ENCODE assay signal across 12 cellular contexts in the genomic region with DNA sequence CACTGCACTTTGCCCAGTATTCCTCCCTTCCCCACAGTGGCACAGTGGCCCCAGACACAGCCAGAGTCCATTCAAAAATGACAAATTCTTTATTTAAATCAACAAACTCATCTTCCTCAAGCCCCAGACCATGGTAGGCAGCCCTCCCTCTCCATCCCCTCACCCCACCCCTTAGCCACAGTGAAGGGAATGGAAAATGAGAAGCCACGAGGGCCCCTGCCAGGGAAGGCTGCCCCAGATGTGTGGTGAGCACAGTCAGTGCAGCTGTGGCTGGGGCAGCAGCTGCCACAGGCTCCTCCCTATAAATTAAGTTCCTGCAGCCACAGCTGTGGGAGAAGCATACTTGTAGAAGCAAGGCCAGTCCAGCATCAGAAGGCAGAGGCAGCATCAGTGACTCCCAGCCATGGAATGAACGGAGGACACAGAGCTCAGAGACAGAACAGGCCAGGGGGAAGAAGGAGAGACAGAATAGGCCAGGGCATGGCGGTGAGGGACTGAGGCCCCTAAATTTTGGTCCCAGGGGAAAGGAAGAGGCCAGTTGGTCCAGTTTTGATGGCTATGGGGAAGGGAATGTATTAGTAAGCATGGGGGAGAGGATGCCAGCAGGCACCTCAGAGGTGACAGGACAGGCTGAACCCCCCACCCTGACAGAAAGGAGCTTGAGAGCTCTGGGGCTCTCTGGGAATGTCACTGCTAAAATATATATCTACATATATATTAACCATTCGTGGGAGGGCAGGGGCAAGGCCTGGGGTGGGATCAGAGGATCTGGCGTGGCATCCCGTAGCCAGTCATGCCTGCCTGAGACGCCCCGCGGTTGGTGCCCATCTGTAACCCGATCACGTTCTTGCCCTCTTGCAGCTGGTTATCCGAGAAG. TPM values are rescaled to one million over a fixed set of nuclear protein-coding genes. Genes with fewer than 3 reads are reported as not detected.
DNase-seq lines count a peak whose midpoint lies in the region; ATAC-seq, FAIRE-seq and TF ChIP-seq lines count a peak whose summit lies in the region.
"Had no signal": no experiment of that assay in that cellular context is flagged by ENCODE, and none has a peak within 500 bp of the region (broad histone marks: within the 10 kb centered on the region; RNA-seq: fewer than 3 reads in every experiment).

No MANE protein-coding gene starts in this region.

- H3K4me2 ChIP-seq in endothelial cell of umbilical vein (ENCODE audit: insufficient read depth, low read length), result no peak overlapping the region

- peak; percentile 15 for DNase-seq in ELR (ENCODE audit: low read depth)
- DNase-seq in RWPE1 (ENCODE audit: low spot score), result no peak
- DNase-seq in endothelial cell of umbilical vein (ENCODE audit: low read depth, low spot score), result no peak
- DNase-seq in small intestine, result peak; percentile 65
- DNase-seq in NCI-H446 (lab: John Stamatoyannopoulos, UW), result no peak
- DNase-seq: NCI-H1436; SK-N-SH; stimulated activated CD4-positive, alpha-beta T cell treated with anti-CD3 and anti-CD28 coated beads, Interleukin-4, amount 100 ng/mL, for 24 hours had no signal

- H3K27ac ChIP-seq in RWPE1 (peak overlapping the region; percentile 89), endothelial cell of umbilical vein (ENCODE audit: insufficient read depth, low read depth, low read length) (no peak overlapping the region), small intestine (ENCODE audit: low read depth in 1 of 2, low read length in 1 of 2) (peak overlapping the region in 1 of 2 donors; percentile 38)

- no peaks in the 10 kb centered on the region for H3K9me3 ChIP-seq in endothelial cell of umbilical vein (replicated peaks; ENCODE audit: control insufficient read depth, insufficient read depth, low read length)
- no peaks in the 10 kb centered on the region for H3K9me3 ChIP-seq in small intestine (ENCODE audit: control insufficient read depth, low read depth)
- H3K9me3 ChIP-seq: SK-N-SH had no signal

- H2AFZ ChIP-seq in endothelial cell of umbilical vein (ENCODE audit: low read depth, low read length), result no peak overlapping the region

- POLR2A ChIA-PET in RWPE1 (lab: Yijun Ruan, JAX; ENCODE audit: low non-redundant PET), result interaction anchor here (0.6 kb wide), 1 partner anchor 43 kb away, joined by 3 read pairs; no protein-coding TSS in a partner anchor
- POLR2A ChIA-PET in endothelial cell of umbilical vein (lab: Charles Lee), result no interaction called here

- FAIRE-seq in endothelial cell of umbilical vein (lab: Jason Lieb, UNC), result no peak
- FAIRE-seq in small intestine (lab: Jason Lieb, UNC), result no peak

- H3K4me3 ChIP-seq in endothelial cell of umbilical vein (replicated peaks in 1 of 3; ENCODE audit: insufficient read depth in 1 of 3, low read depth in 1 of 3, low read length in 3 of 3), result no peak overlapping the region
- H3K4me3 ChIP-seq in small intestine (ENCODE audit: low read depth in 1 of 2, low read length in 2 of 2), result no peak overlapping the region
- H3K4me3 ChIP-seq: lung had no signal

- peaks cover 37% of the 10 kb centered on the region for H3K4me1 ChIP-seq in endothelial cell of umbilical vein (ENCODE audit: control insufficient read depth, extremely low read depth, insufficient read depth, low read length)
- peaks cover 15 to 17% of the 10 kb centered on the region in 2 donors for H3K4me1 ChIP-seq in small intestine (ENCODE audit: control insufficient read depth in 2 of 2, insufficient read depth in 1 of 2, low read depth in 1 of 2, low read length in 1 of 2)

- TSS peak; percentile 7 for BruUV-seq in endothelial cell of umbilical vein (replicated peaks; lab: Mats Ljungman, UMichigan)

- no peak overlapping the region for H3K9ac ChIP-seq in endothelial cell of umbilical vein (replicated peaks; ENCODE audit: extremely low read depth, insufficient read depth, low read length)
- H3K9ac ChIP-seq: SK-N-SH had no signal

- TF ChIP-seq POLR2A in endothelial cell of umbilical vein (IDR thresholded peaks at IDR 0.05; ENCODE audit: low read depth, low read length), result no peak

- peaks cover 13 to 27% of the 10 kb centered on the region in 2 experiments for H3K36me3 ChIP-seq in endothelial cell of umbilical vein (ENCODE audit: control insufficient read depth in 2 of 2, extremely low read depth in 1 of 2, insufficient read depth in 2 of 2, low read length in 2 of 2)
- H3K36me3 ChIP-seq in small intestine (ENCODE audit: control insufficient read depth in 2 of 2, insufficient read depth in 2 of 2, low read length in 2 of 2), result peaks cover 0 to 10% of the 10 kb centered on the region in 2 donors

- intact Hi-C loops in endothelial cell of umbilical vein (cut with micrococcal nuclease), result no loop called here

- no peaks in the 10 kb centered on the region for H4K20me1 ChIP-seq in endothelial cell of umbilical vein (replicated peaks; ENCODE audit: control insufficient read depth, extremely low read depth, insufficient read depth, low read length)

- TF ChIP-seq CTCF in RWPE1 (conservative IDR thresholded peaks at IDR 0.05; ENCODE audit: low read depth), result no peak
- no peak for TF ChIP-seq CTCF in endothelial cell of umbilical vein (IDR thresholded peaks at IDR 0.05; ENCODE audit: extremely low read depth in 1 of 2, insufficient read depth in 1 of 2, low read depth in 1 of 2, low read length in 2 of 2)

- 77 to 84% (median 79%) methylated on average over 12 of the region's 12 CpGs for WGBS in small intestine, 3 donors

- ATAC-seq in GM21576 (IDR thresholded peaks at IDR 0.05; ENCODE audit: unreplicated experiment) (no peak), GM18868 (IDR thresholded peaks at IDR 0.05; ENCODE audit: unreplicated experiment) (no peak), HG02981 (IDR thresholded peaks at IDR 0.05; ENCODE audit: unreplicated experiment) (no peak)

- no peaks in the 10 kb centered on the region for H3K27me3 ChIP-seq in endothelial cell of umbilical vein (ENCODE audit: control insufficient read depth in 2 of 2, insufficient read depth in 2 of 2, low read length in 2 of 2)
- no peaks in the 10 kb centered on the region for H3K27me3 ChIP-seq in small intestine (ENCODE audit: control insufficient read depth in 2 of 2, insufficient read depth in 2 of 2, low read length in 2 of 2)

- CTCF ChIA-PET in RWPE1 (lab: Yijun Ruan, JAX), result interaction anchor here (0.6 kb wide), 1 partner anchor 140 kb away, joined by 3 read pairs; no protein-coding TSS in a partner anchor
- CTCF ChIA-PET in endothelial cell of umbilical vein (lab: Charles Lee), result interaction anchor here (0.8 kb wide), 1 partner anchor 89 kb away, joined by 3 read pairs; no protein-coding TSS in a partner anchor

- peaks cover 43% of the 10 kb centered on the region for H3K79me2 ChIP-seq in endothelial cell of umbilical vein (ENCODE audit: control insufficient read depth, insufficient read depth, low read length)

- H3K9me1 ChIP-seq in endothelial cell of umbilical vein (replicated peaks; ENCODE audit: control insufficient read depth, extremely low read depth, insufficient read depth, low read length), result no peaks in the 10 kb centered on the region

- dilution Hi-C loops in endothelial cell of umbilical vein (cut with MboI; ENCODE audit: extremely low pct_ligation_motif_present, low sequenced_read_pairs), result no loop called here

RNA-seq across cellular contexts. Expression of gene TAGLN2, which starts 7.0 kb away (rescaled TPM):
- 646 and 750 TPM in 2 replicates for total RNA-seq in endothelial cell of umbilical vein
- polyA plus RNA-seq in endothelial cell of umbilical vein, result 1,279 and 1,305 TPM in 2 replicates
- polyA plus RNA-seq in endothelial cell of umbilical vein (2011; cell fraction: cytosol; rRNA removed), result 932 and 979 TPM in 2 replicates
- 499 and 553 TPM in 2 replicates for polyA plus RNA-seq in endothelial cell of umbilical vein (2011; cell fraction: nucleus; rRNA removed)
- polyA plus RNA-seq in endothelial cell of umbilical vein (2012), result 872 and 924 TPM in 2 replicates
- 382 and 436 TPM in 2 replicates for polyA minus RNA-seq in endothelial cell of umbilical vein
- polyA minus RNA-seq in endothelial cell of umbilical vein (2011; cell fraction: cytosol; rRNA and poly(A)+ RNA removed), result 143 TPM
- polyA minus RNA-seq in endothelial cell of umbilical vein (2011; cell fraction: nucleus; rRNA and poly(A)+ RNA removed), result 115 and 117 TPM in 2 replicates
- polyA plus RNA-seq in small intestine, result 100 to 1,000 TPM; 384 to 472 (median 416) TPM

RNA-seq across cellular contexts. Expression of gene CFAP45, which starts 18.3 kb away (rescaled TPM):
- total RNA-seq in endothelial cell of umbilical vein, result 2.1 and 2.5 TPM in 2 replicates
- polyA plus RNA-seq in endothelial cell of umbilical vein (0.13 and 0.25 TPM in 2 replicates), small intestine (1 to 10 TPM in 1 of 3 donors, under 1 TPM in 1, not detected in 1; 0.36 to 1.1 TPM)
- 0.69 and 0.97 TPM in 2 replicates for polyA plus RNA-seq in endothelial cell of umbilical vein (2011; cell fraction: cytosol; rRNA removed)
- 2.2 and 2.7 TPM in 2 replicates for polyA plus RNA-seq in endothelial cell of umbilical vein (2011; cell fraction: nucleus; rRNA removed)
- 0.71 and 1.0 TPM in 2 replicates for polyA plus RNA-seq in endothelial cell of umbilical vein (2012)
- polyA minus RNA-seq in endothelial cell of umbilical vein, result 0.79 TPM in 1 of 2 replicates, not detected in the other
- polyA minus RNA-seq in endothelial cell of umbilical vein (2011; cell fraction: cytosol; rRNA and poly(A)+ RNA removed), result not detected
- 0.91 and 2.2 TPM in 2 replicates for polyA minus RNA-seq in endothelial cell of umbilical vein (2011; cell fraction: nucleus; rRNA and poly(A)+ RNA removed)

RNA-seq across cellular contexts. Expression of gene IGSF9, which starts 27.1 kb away (rescaled TPM):
- total RNA-seq in endothelial cell of umbilical vein, result 0.15 and 0.16 TPM in 2 replicates
- 0.10 and 0.15 TPM in 2 replicates for polyA plus RNA-seq in endothelial cell of umbilical vein
- 0.06 and 0.11 TPM in 2 replicates for polyA plus RNA-seq in endothelial cell of umbilical vein (2011; cell fraction: cytosol; rRNA removed)
- polyA plus RNA-seq in endothelial cell of umbilical vein (2011; cell fraction: nucleus; rRNA removed), result 0.32 and 0.33 TPM in 2 replicates
- 0.05 and 0.15 TPM in 2 replicates for polyA plus RNA-seq in endothelial cell of umbilical vein (2012)
- 0.17 TPM in 1 of 2 replicates, not detected in the other for polyA minus RNA-seq in endothelial cell of umbilical vein
- not detected for polyA minus RNA-seq in endothelial cell of umbilical vein (2011; cell fraction: cytosol; rRNA and poly(A)+ RNA removed)
- polyA minus RNA-seq in endothelial cell of umbilical vein (2011; cell fraction: nucleus; rRNA and poly(A)+ RNA removed), result 0.10 and 0.19 TPM in 2 replicates
- 10 to 100 TPM in 2 of 3 donors, 1 to 10 TPM in 1; 3.1 to 34.6 (median 18.1) TPM for polyA plus RNA-seq in small intestine

RNA-seq across cellular contexts. Expression of gene SLAMF9, which starts 35.8 kb away (rescaled TPM):
- not detected in 2 replicates for total RNA-seq in endothelial cell of umbilical vein
- polyA plus RNA-seq in endothelial cell of umbilical vein, result not detected in 2 replicates
- polyA plus RNA-seq in endothelial cell of umbilical vein (2011; cell fraction: cytosol; rRNA removed), result not detected in 2 replicates
- polyA plus RNA-seq in endothelial cell of umbilical vein (2011; cell fraction: nucleus; rRNA removed), result not detected in 2 replicates
- polyA plus RNA-seq in endothelial cell of umbilical vein (2012), result not detected in 2 replicates
- polyA minus RNA-seq in endothelial cell of umbilical vein, result not detected in 2 replicates
- not detected for polyA minus RNA-seq in endothelial cell of umbilical vein (2011; cell fraction: cytosol; rRNA and poly(A)+ RNA removed)
- not detected in 2 replicates for polyA minus RNA-seq in endothelial cell of umbilical vein (2011; cell fraction: nucleus; rRNA and poly(A)+ RNA removed)
- not detected for polyA plus RNA-seq in small intestine

RNA-seq across cellular contexts. Expression of gene VSIG8, which starts 55.8 kb away (rescaled TPM):
- total RNA-seq in endothelial cell of umbilical vein, result 0.18 TPM in 1 of 2 replicates, not detected in the other
- polyA plus RNA-seq in endothelial cell of umbilical vein (not detected in 2 replicates), small intestine (under 1 TPM in 1 of 3 donors, not detected in 2; 0.19 TPM)
- polyA plus RNA-seq in endothelial cell of umbilical vein (2011; cell fraction: cytosol; rRNA removed), result 0.09 TPM in 1 of 2 replicates, not detected in the other
- not detected in 2 replicates for polyA plus RNA-seq in endothelial cell of umbilical vein (2011; cell fraction: nucleus; rRNA removed)
- not detected in 2 replicates for polyA plus RNA-seq in endothelial cell of umbilical vein (2012)
- polyA minus RNA-seq in endothelial cell of umbilical vein, result not detected in 2 replicates
- not detected for polyA minus RNA-seq in endothelial cell of umbilical vein (2011; cell fraction: cytosol; rRNA and poly(A)+ RNA removed)
- not detected in 2 replicates for polyA minus RNA-seq in endothelial cell of umbilical vein (2011; cell fraction: nucleus; rRNA and poly(A)+ RNA removed)
- polyA plus RNA-seq: SK-N-SH had no signal

Comparison
In these comparisons a context has a peak if more than half of its experiments do, and no peak if none do; other contexts are left out.
1. DNase-seq: peak in ELR (single experiment) and small intestine (single experiment); none in RWPE1 (single experiment), endothelial cell of umbilical vein (single experiment) and NCI-H446 (0 of 2).